Comparison of ENCODE assay signal across 22 cellular contexts in genomic region chr3:136586580-136586979, GRCh38.
"Had no signal": no experiment of that assay in that cellular context is flagged by ENCODE, and none has a peak within 500 bp of the region (broad histone marks: within the 10 kb centered on the region; RNA-seq: fewer than 3 reads in every experiment).

No MANE protein-coding gene starts in this region.

- ATAC-seq: activated naive CD4-positive, alpha-beta T cell treated with anti-CD3 and anti-CD28 coated beads, Interleukin-2, amount 50 U/mL, for 72 hours; stimulated activated naive B cell treated with anti-CD40 and anti-IgM and Interleukin-4, amounts not matched to agents 10 μg/mL and 1 μg/mL and 100 μg/mL, for 72 hours had no signal

- H3K36me3 Mint-ChIP-seq: naive B cell had no signal

- H3K9me3 ChIP-seq: esophagus muscularis mucosa, transverse colon, vagina had no signal

- H3K9me3 Mint-ChIP-seq: activated naive CD4-positive, alpha-beta T cell treated with anti-CD3 and anti-CD28 coated beads, Interleukin-2, amount 50 U/mL, for 72 hours; brain; memory B cell; naive B cell; stimulated activated naive B cell treated with anti-CD40 and anti-IgM and Interleukin-4, amounts not matched to agents 10 μg/mL and 1 μg/mL and 100 μg/mL, for 72 hours had no signal

- DNase-seq: activated CD4-positive, alpha-beta T cell treated with anti-CD3 and anti-CD28 coated beads for 1 hour; activated CD4-positive, alpha-beta T cell treated with anti-CD3 and anti-CD28 coated beads, Interleukin-2, amount 50 U/mL, for 1 hour; activated T-cell treated with anti-CD3 and anti-CD28 coated beads, Interleukin-2, amount 50 U/mL, for 1 hour; aorta; caudate nucleus; dermis blood vessel endothelial cell; effector CD8-positive, alpha-beta T cell; glutamatergic neuron; hippocampal formation; naive B cell; nucleus accumbens; retina; stimulated activated CD4-positive, alpha-beta T cell treated with anti-CD3 and anti-CD28 coated beads, Interleukin-2, amount 100 ng/mL, for 48 hours; stimulated activated CD8-positive, alpha-beta memory T cell treated with anti-CD3 and anti-CD28 coated beads, Interleukin-4, amount 100 ng/mL, for 48 hours; stimulated activated naive B cell treated with anti-CD40 and anti-IgM and Interleukin-4, amounts not matched to agents 10 μg/mL and 1 μg/mL and 100 μg/mL, for 72 hours; transverse colon had no signal

- H3K27me3 ChIP-seq: esophagus muscularis mucosa, transverse colon, vagina had no signal

- H3K4me1 Mint-ChIP-seq: brain, memory B cell had no signal

- H3K27ac ChIP-seq: esophagus muscularis mucosa, parathyroid adenoma, transverse colon, vagina had no signal

- H3K27me3 Mint-ChIP-seq: brain; memory B cell; naive B cell; stimulated activated naive B cell treated with anti-CD40 and anti-IgM and Interleukin-4, amounts not matched to agents 10 μg/mL and 1 μg/mL and 100 μg/mL, for 72 hours had no signal

- H2AFZ ChIP-seq: parathyroid adenoma had no signal

- H3K4me3 Mint-ChIP-seq: brain; memory B cell; naive B cell; stimulated activated naive B cell treated with anti-CD40 and anti-IgM and Interleukin-4, amounts not matched to agents 10 μg/mL and 1 μg/mL and 100 μg/mL, for 72 hours had no signal

- H3K9ac ChIP-seq: parathyroid adenoma had no signal

- H3K27ac Mint-ChIP-seq: activated naive CD4-positive, alpha-beta T cell treated with anti-CD3 and anti-CD28 coated beads, Interleukin-2, amount 50 U/mL, for 72 hours; brain; memory B cell; naive B cell; stimulated activated naive B cell treated with anti-CD40 and anti-IgM and Interleukin-4, amounts not matched to agents 10 μg/mL and 1 μg/mL and 100 μg/mL, for 72 hours had no signal

- H3K36me3 ChIP-seq: transverse colon had no signal

- H3K4me3 ChIP-seq: esophagus muscularis mucosa, transverse colon, vagina had no signal

- H3K4me1 ChIP-seq: vagina had no signal
